ENCODE assay signal across 31 cellular contexts in the genomic region with DNA sequence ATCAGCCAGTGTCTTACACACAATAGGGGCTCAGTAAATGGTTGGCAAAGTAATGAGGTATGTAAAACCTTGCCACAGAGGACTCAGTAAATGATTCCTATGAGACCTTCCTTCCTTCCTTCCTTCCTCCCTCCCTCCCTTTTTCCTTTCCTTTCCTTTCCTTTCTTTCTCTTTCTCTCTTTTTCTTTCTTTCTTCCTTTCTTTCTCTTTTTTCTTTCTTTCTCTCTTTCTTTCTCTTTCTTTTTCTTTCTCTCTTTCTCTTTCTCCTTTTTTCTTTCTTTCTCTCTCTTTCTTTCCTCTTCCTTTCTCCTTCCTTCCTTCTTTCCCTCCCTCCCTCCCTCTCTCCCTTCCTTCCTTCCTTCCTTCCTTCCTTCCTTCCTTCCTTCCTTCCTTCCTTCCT. TPM values are rescaled to one million over a fixed set of nuclear protein-coding genes. Genes with fewer than 3 reads are reported as not detected.
"Had no signal": no experiment of that assay in that cellular context is flagged by ENCODE, and none has a peak within 500 bp of the region (broad histone marks: within the 10 kb centered on the region; RNA-seq: fewer than 3 reads in every experiment).

No MANE protein-coding gene starts in this region.

- H3K27ac Mint-ChIP-seq: activated CD4-positive, alpha-beta memory T cell treated with anti-CD3 and anti-CD28 coated beads, Interleukin-2, amount 10 ng/mL, durations not matched to agents 7 days and 5 days; activated CD4-positive, alpha-beta T cell treated with anti-CD3 and anti-CD28 coated beads for 36 hours; activated CD4-positive, alpha-beta T cell treated with anti-CD3 and anti-CD28 coated beads, Interleukin-2, amount 10 ng/mL, durations not matched to agents 24 days and 14 days; activated naive CD8-positive, alpha-beta T cell; activated T-helper 17 cell treated with anti-CD3 and anti-CD28 coated beads, Interleukin-2, amount 50 U/mL, for 72 hours had no signal

- ATAC-seq: activated CD4-positive, alpha-beta T cell treated with anti-CD3 and anti-CD28 coated beads for 36 hours; activated T-cell treated with anti-CD3 and anti-CD28 coated beads, Interleukin-2, amount 50 U/mL, for 4 hours; activated T-helper 17 cell treated with anti-CD3 and anti-CD28 coated beads, Interleukin-2, amount 50 U/mL, for 72 hours; gastroesophageal sphincter; heart right ventricle had no signal

- DNase-seq: activated CD4-positive, alpha-beta memory T cell treated with anti-CD3 and anti-CD28 coated beads, Interleukin-2, amount 10 ng/mL, durations not matched to agents 7 days and 5 days; activated CD4-positive, alpha-beta T cell treated with anti-CD3 and anti-CD28 coated beads for 36 hours; activated CD4-positive, alpha-beta T cell treated with anti-CD3 and anti-CD28 coated beads, Interleukin-2, amount 10 ng/mL, durations not matched to agents 24 days and 14 days; activated CD4-positive, CD25-positive, alpha-beta regulatory T cell; activated CD4-positive, CD25-positive, alpha-beta regulatory T cell treated with anti-CD3 and anti-CD28 coated beads, Interleukin-2, amount 50 U/mL, for 72 hours; activated CD8-positive, alpha-beta memory T cell treated with anti-CD3 and anti-CD28 coated beads for 24 hours; activated effector memory CD4-positive, alpha-beta T cell treated with Interleukin-2 at 50 U/mL for 16 hours; activated gamma-delta T cell treated with Interleukin-2 at 50 U/mL for 16 hours; activated naive CD4-positive, alpha-beta T cell treated with anti-CD3 and anti-CD28 coated beads, Interleukin-2, amount 50 U/mL, for 16 hours; activated naive CD4-positive, alpha-beta T cell treated with Interleukin-2 at 50 U/mL for 16 hours; activated T-cell treated with anti-CD3 and anti-CD28 coated beads, Interleukin-2, amount 50 U/mL, for 4 hours; amniotic stem cell; brain microvascular endothelial cell; cortex of kidney; dermis blood vessel endothelial cell; effector CD8-positive, alpha-beta T cell; esophagus squamous epithelium; heart right ventricle; T-helper 2 cell had no signal

- H3K9me3 Mint-ChIP-seq: activated CD4-positive, alpha-beta memory T cell treated with anti-CD3 and anti-CD28 coated beads, Interleukin-2, amount 10 ng/mL, durations not matched to agents 7 days and 5 days; activated CD4-positive, alpha-beta T cell treated with anti-CD3 and anti-CD28 coated beads, Interleukin-2, amount 10 ng/mL, durations not matched to agents 24 days and 14 days; activated T-cell treated with anti-CD3 and anti-CD28 coated beads, Interleukin-2, amount 50 U/mL, for 4 hours; activated T-helper 17 cell treated with anti-CD3 and anti-CD28 coated beads, Interleukin-2, amount 50 U/mL, for 72 hours had no signal

- H3K4me1 Mint-ChIP-seq: activated CD4-positive, alpha-beta memory T cell treated with anti-CD3 and anti-CD28 coated beads, Interleukin-2, amount 10 ng/mL, durations not matched to agents 7 days and 5 days; activated CD4-positive, alpha-beta T cell treated with anti-CD3 and anti-CD28 coated beads for 36 hours; activated CD4-positive, alpha-beta T cell treated with anti-CD3 and anti-CD28 coated beads, Interleukin-2, amount 10 ng/mL, durations not matched to agents 24 days and 14 days; activated T-helper 17 cell treated with anti-CD3 and anti-CD28 coated beads, Interleukin-2, amount 50 U/mL, for 72 hours had no signal

- H3K27me3 ChIP-seq: brain microvascular endothelial cell had no signal

- H3K27ac ChIP-seq: brain microvascular endothelial cell, epithelial cell of prostate, esophagus squamous epithelium, gastroesophageal sphincter, heart right ventricle had no signal

- H3K4me1 ChIP-seq: esophagus squamous epithelium, gastroesophageal sphincter, heart right ventricle had no signal

- H3K4me3 Mint-ChIP-seq: activated CD4-positive, alpha-beta memory T cell treated with anti-CD3 and anti-CD28 coated beads, Interleukin-2, amount 10 ng/mL, durations not matched to agents 7 days and 5 days; activated CD4-positive, alpha-beta T cell treated with anti-CD3 and anti-CD28 coated beads for 36 hours; activated CD4-positive, alpha-beta T cell treated with anti-CD3 and anti-CD28 coated beads, Interleukin-2, amount 10 ng/mL, durations not matched to agents 24 days and 14 days; activated naive CD8-positive, alpha-beta T cell; activated T-cell treated with anti-CD3 and anti-CD28 coated beads, Interleukin-2, amount 50 U/mL, for 4 hours; activated T-helper 17 cell treated with anti-CD3 and anti-CD28 coated beads, Interleukin-2, amount 50 U/mL, for 72 hours had no signal

- H3K27me3 Mint-ChIP-seq: activated CD4-positive, alpha-beta T cell treated with anti-CD3 and anti-CD28 coated beads, Interleukin-2, amount 10 ng/mL, durations not matched to agents 24 days and 14 days; activated T-helper 17 cell treated with anti-CD3 and anti-CD28 coated beads, Interleukin-2, amount 50 U/mL, for 72 hours had no signal

- H3K36me3 ChIP-seq: brain microvascular endothelial cell had no signal

- H3K4me3 ChIP-seq: esophagus squamous epithelium, gastroesophageal sphincter, heart right ventricle had no signal

- H3K9me3 ChIP-seq: esophagus squamous epithelium, gastroesophageal sphincter had no signal

RNA-seq across cellular contexts. Expression of a gene that starts 7.5 kb away (rescaled TPM):
- total RNA-seq: activated CD4-positive, alpha-beta memory T cell treated with anti-CD3 and anti-CD28 coated beads, Interleukin-2, amount 10 ng/mL, durations not matched to agents 7 days and 5 days; activated CD4-positive, alpha-beta T cell treated with anti-CD3 and anti-CD28 coated beads for 36 hours; activated CD4-positive, alpha-beta T cell treated with anti-CD3 and anti-CD28 coated beads, Interleukin-2, amount 10 ng/mL, durations not matched to agents 24 days and 14 days; activated T-helper 17 cell treated with anti-CD3 and anti-CD28 coated beads, Interleukin-2, amount 50 U/mL, for 72 hours; astrocyte; bronchial epithelial cell; chondrocyte; dermis blood vessel endothelial cell; endothelial cell of umbilical vein; fibroblast of lung; fibroblast of villous mesenchyme; glomerular endothelial cell; T-helper 1 cell treated with Interleukin-12 subunit alpha and Interleukin-12 subunit beta and Interleukin-4 antibody, amounts not matched to agents 30 ng/mL and 1 ng/mL, for 36 hours had no signal
- polyA plus RNA-seq: endothelial cell of umbilical vein, fibroblast of lung had no signal

RNA-seq across cellular contexts. Expression of a gene that starts 26.0 kb away (rescaled TPM):
- total RNA-seq: activated CD4-positive, alpha-beta memory T cell treated with anti-CD3 and anti-CD28 coated beads, Interleukin-2, amount 10 ng/mL, durations not matched to agents 7 days and 5 days had no signal
